11 cellular contexts compared by ENCODE assay signal in genomic region chr1:201500670-201501120, GRCh38. TPM values are rescaled to one million over a fixed set of nuclear protein-coding genes. Genes with fewer than 3 reads are reported as not detected.
DNase-seq lines count a peak whose midpoint lies in the region; ATAC-seq and TF ChIP-seq lines count a peak whose summit lies in the region.
"Had no signal": no experiment of that assay in that cellular context is flagged by ENCODE, and none has a peak within 500 bp of the region (broad histone marks: within the 10 kb centered on the region; RNA-seq: fewer than 3 reads in every experiment).

No MANE protein-coding gene starts in this region.

- ATAC-seq in Right ventricle myocardium superior (ENCODE audit: poor library complexity) (peak; percentile 69), HG03095 (IDR thresholded peaks at IDR 0.05; ENCODE audit: unreplicated experiment) (no peak)
- ATAC-seq: stimulated activated naive CD8-positive, alpha-beta T cell treated with anti-CD3 and anti-CD28 coated beads, Interleukin-15, Interleukin-2, amounts not matched to agents 100 U/mL and 50 U/mL, for 24 hours had no signal

- H3K4me2 ChIP-seq in neural progenitor cell = peak overlapping the region; percentile 45

- peak overlapping the region; percentile 60 for H3K27ac Mint-ChIP-seq in neural progenitor cell

- TF ChIP-seq POLR2A in uterus (IDR thresholded peaks at IDR 0.05) = peak; percentile 16 to 28

- H3K9ac ChIP-seq in neural progenitor cell = no peak overlapping the region

- H3K4me1 ChIP-seq in neural progenitor cell (peaks cover 40% of the 10 kb centered on the region), uterus (peaks cover 15 to 20% of the 10 kb centered on the region in 2 donors)

- H3K36me3 Mint-ChIP-seq in neural progenitor cell = no peaks in the 10 kb centered on the region

- H3K27me3 ChIP-seq in neural progenitor cell = peaks cover under 1% of the 10 kb centered on the region
- H3K27me3 ChIP-seq in uterus = no peaks in the 10 kb centered on the region

- H3K27me3 Mint-ChIP-seq in neural progenitor cell (ENCODE audit: insufficient read depth, low read depth) = peaks cover 9% of the 10 kb centered on the region

- H3K36me3 ChIP-seq in neural progenitor cell (no peaks in the 10 kb centered on the region), uterus (no peaks in the 10 kb centered on the region)

- TF ChIP-seq CTCF in neural progenitor cell (IDR thresholded peaks at IDR 0.05) = no peak
- peak in 1 of 4 experiments; percentile 11 for TF ChIP-seq CTCF in uterus (IDR thresholded peaks at IDR 0.05)

- peaks cover 54% of the 10 kb centered on the region for H3K4me1 Mint-ChIP-seq in neural progenitor cell

- H3F3A ChIP-seq in neural progenitor cell (ENCODE audit: low read depth) = peaks cover 31% of the 10 kb centered on the region

- no peaks in the 10 kb centered on the region for H3K9me3 Mint-ChIP-seq in neural progenitor cell

- H3K27ac ChIP-seq in neural progenitor cell (no peak overlapping the region), uterus (peak overlapping the region; percentile 97 to 99)
- H3K27ac ChIP-seq: 22Rv1 had no signal

- H3K79me2 ChIP-seq in neural progenitor cell (ENCODE audit: low read depth) = no peaks in the 10 kb centered on the region

- H2AFZ ChIP-seq in neural progenitor cell (replicated peaks) = peak overlapping the region; percentile 17

- H3K4me3 Mint-ChIP-seq in neural progenitor cell = no peak overlapping the region

- H3K9me3 ChIP-seq in neural progenitor cell (ENCODE audit: low read depth) = no peaks in the 10 kb centered on the region
- H3K9me3 ChIP-seq in uterus = no peaks in the 10 kb centered on the region

- DNase-seq in DMS79 treated with DMSO at 0.1 percent for 48 hours (lab: John Stamatoyannopoulos, UW) (peak; percentile 15), DMS79 (lab: John Stamatoyannopoulos, UW) (no peak), Right ventricle myocardium superior (no peak), neural progenitor cell (ENCODE audit: low spot score) (peak; percentile 46), uterus (peak; percentile 62 to 73), kidney tubule cell (ENCODE audit: low spot score) (no peak)
- DNase-seq in stimulated activated CD4-positive, alpha-beta T cell treated with anti-CD3 and anti-CD28 coated beads, Interleukin-4, amount 100 ng/mL, for 4 hours = no peak
- DNase-seq: activated CD4-positive, alpha-beta T cell treated with anti-CD3 and anti-CD28 coated beads, Interleukin-2, amount 50 U/mL, for 1 hour; stimulated activated naive CD8-positive, alpha-beta T cell treated with anti-CD3 and anti-CD28 coated beads, Interleukin-15, Interleukin-2, amounts not matched to agents 100 U/mL and 50 U/mL, for 24 hours had no signal

- H4K20me1 ChIP-seq in neural progenitor cell (ENCODE audit: low read depth) = no peaks in the 10 kb centered on the region

- H3K4me3 ChIP-seq in neural progenitor cell (no peak overlapping the region), uterus (peak overlapping the region; percentile 0 to 93)

- intact Hi-C loops in Right ventricle myocardium superior (cut with DNase I) (no loop called here), uterus (cut with DNase I; ENCODE audit: low total_unique reads) (no loop called here)

RNA-seq across cellular contexts. Expression of gene CSRP1, which starts 6.2 kb away (rescaled TPM):
- total RNA-seq in Right ventricle myocardium superior (53.1 TPM), neural progenitor cell (ENCODE audit: low replicate concordance) (2.5 and 4.1 TPM in 2 replicates), uterus (1,000 to 10,000 TPM in 3 of 4 donors, 100 to 1,000 TPM in 1; 913 to 2,516 (median 1,349) TPM)

RNA-seq across cellular contexts. Expression of gene PHLDA3, which starts 31.7 kb away (rescaled TPM):
- total RNA-seq in Right ventricle myocardium superior = 21.5 TPM
- 1.9 and 11.8 TPM in 2 replicates for total RNA-seq in neural progenitor cell (ENCODE audit: low replicate concordance)
- 10 to 100 TPM; 14.4 to 80.2 (median 43.7) TPM for total RNA-seq in uterus

RNA-seq across cellular contexts. Expression of gene NAV1, which starts 38.2 kb away (rescaled TPM):
- total RNA-seq in Right ventricle myocardium superior (66.6 TPM), neural progenitor cell (ENCODE audit: low replicate concordance) (60.7 and 83.0 TPM in 2 replicates), uterus (10 to 100 TPM; 25.1 to 86.1 (median 58.5) TPM)

Comparison
In these comparisons a context has a peak if more than half of its experiments do, and no peak if none do; other contexts are left out.
1. DNase-seq: peak in DMS79 treated with DMSO at 0.1 percent for 48 hours (single experiment), neural progenitor cell (single experiment) and uterus (2 of 2); none in DMS79 (single experiment), Right ventricle myocardium superior (single experiment), kidney tubule cell (single experiment) and stimulated activated CD4-positive, alpha-beta T cell treated with anti-CD3 and anti-CD28 coated beads, Interleukin-4, amount 100 ng/mL, for 4 hours (0 of 2).
2. RNA of gene CSRP1, which starts 6.2 kb away (total RNA-seq): 913 to 2,516 TPM in uterus; 53.1 TPM in Right ventricle myocardium superior (single experiment) and 2.5 to 4.1 TPM in neural progenitor cell; every median in the first group is over 10 times any median in the second.